ENCODE assay signal across 27 cellular contexts in the genomic region with DNA sequence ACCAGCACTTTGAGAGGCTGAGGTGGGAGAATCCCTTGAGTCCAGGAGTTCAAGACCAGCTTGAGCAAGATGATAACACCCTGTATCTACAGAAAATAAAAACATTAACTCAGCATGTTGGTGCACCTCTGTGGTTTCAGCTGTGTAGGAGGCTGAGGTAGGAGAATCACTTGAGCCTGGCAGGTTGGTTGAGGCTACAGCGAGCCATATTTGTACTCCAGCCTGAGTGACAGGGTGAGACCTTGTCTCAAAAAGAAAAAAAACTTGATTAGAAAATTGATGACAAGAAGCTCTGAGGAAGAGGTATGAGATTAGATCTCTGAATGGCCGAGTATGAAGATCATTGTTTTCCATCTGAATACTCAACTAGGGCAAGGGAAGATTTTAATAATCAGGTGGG.
"Had no signal": no experiment of that assay in that cellular context is flagged by ENCODE, and none has a peak within 500 bp of the region (broad histone marks: within the 10 kb centered on the region; RNA-seq: fewer than 3 reads in every experiment).

No MANE protein-coding gene starts in this region.

- DNase-seq: hypothalamus; immature natural killer cell; kidney; left colon; left lung; lower lobe of right lung; mesenchymal stem cell; naive thymus-derived CD8-positive, alpha-beta T cell; ovary; posterior cingulate gyrus; right cardiac atrium; stimulated activated CD4-positive, alpha-beta T cell treated with anti-CD3 and anti-CD28 coated beads, Interleukin-12 subunit alpha, Interleukin-12 subunit beta, amount 100 ng/mL, for 4 hours; stimulated activated CD4-positive, alpha-beta T cell treated with anti-CD3 and anti-CD28 coated beads, Interleukin-15, amount 100 ng/mL, for 24 hours; stimulated activated CD4-positive, alpha-beta T cell treated with anti-CD3 and anti-CD28 coated beads, Interleukin-2, amount 100 ng/mL, for 24 hours; stimulated activated CD4-positive, alpha-beta T cell treated with anti-CD3 and anti-CD28 coated beads, Interleukin-4, amount 100 ng/mL, for 1 hour; stimulated activated naive CD4-positive, alpha-beta T cell treated with Interleukin-2 at 50 U/mL for 16 hours; stimulated activated naive CD8-positive, alpha-beta T cell treated with anti-CD3 and anti-CD28 coated beads, Interleukin-15, amount 100 ng/mL, for 72 hours; substantia nigra; uterus had no signal

- H3K27ac Mint-ChIP-seq: immature natural killer cell; nephron; stimulated activated naive CD8-positive, alpha-beta T cell treated with anti-CD3 and anti-CD28 coated beads, Interleukin-15, amount 100 ng/mL, for 72 hours; type B pancreatic cell had no signal

- ATAC-seq: left colon; left lung; naive thymus-derived CD8-positive, alpha-beta T cell; sciatic nerve had no signal

- H3K9me3 Mint-ChIP-seq: immature natural killer cell; naive thymus-derived CD8-positive, alpha-beta T cell; nephron; neural crest cell; stimulated activated naive CD8-positive, alpha-beta T cell treated with anti-CD3 and anti-CD28 coated beads, Interleukin-15, amount 100 ng/mL, for 72 hours had no signal

- H3K4me3 Mint-ChIP-seq: immature natural killer cell; nephron; neural crest cell; stimulated activated naive CD8-positive, alpha-beta T cell treated with anti-CD3 and anti-CD28 coated beads, Interleukin-15, amount 100 ng/mL, for 72 hours; type B pancreatic cell had no signal

- H3K4me3 ChIP-seq: left lung, lower lobe of right lung, ovary, prostate gland, skin epidermis, tibial nerve, uterus had no signal

- H3K4me1 ChIP-seq: prostate gland, tibial nerve, uterus had no signal

- H3K27me3 Mint-ChIP-seq: type B pancreatic cell had no signal

- H3K9me3 ChIP-seq: left lung, lower lobe of right lung, neutrophil, ovary, prostate gland, tibial nerve, uterus had no signal

- H3K27me3 ChIP-seq: left lung, ovary, tibial nerve, uterus had no signal

- H3K36me3 ChIP-seq: ovary, prostate gland, uterus had no signal

- H3K27ac ChIP-seq: left lung, lower lobe of right lung, neutrophil, ovary, prostate gland, skin epidermis, tibial nerve, uterus had no signal
